Comparison of ENCODE assay signal across 34 cellular contexts in genomic region chr1:55382699-55383377, GRCh38.
DNase-seq lines count a peak whose midpoint lies in the region; ATAC-seq, FAIRE-seq and TF ChIP-seq lines count a peak whose summit lies in the region.
"Had no signal": no experiment of that assay in that cellular context is flagged by ENCODE, and none has a peak within 500 bp of the region (broad histone marks: within the 10 kb centered on the region; RNA-seq: fewer than 3 reads in every experiment).

No MANE protein-coding gene starts in this region.

- intact Hi-C loops in left ventricle myocardium superior (cut with micrococcal nuclease) = no loop called here
- intact Hi-C loops in left ventricle myocardium inferior (cut with micrococcal nuclease) = no loop called here
- intact Hi-C loops in left lung (cut with DNase I) = no loop called here

- H3K9me3 Mint-ChIP-seq in activated T-helper 17 cell treated with anti-CD3 and anti-CD28 coated beads, Interleukin-2, amount 50 U/mL, for 72 hours = no peaks in the 10 kb centered on the region
- H3K9me3 Mint-ChIP-seq: activated CD4-positive, alpha-beta memory T cell treated with anti-CD3 and anti-CD28 coated beads for 36 hours had no signal

- H3K27ac ChIP-seq in left ventricle myocardium inferior (replicated peaks) (no peak overlapping the region), left lung (no peak overlapping the region), mesendoderm (ENCODE audit: low read depth, low read length) (no peak overlapping the region)
- H3K27ac ChIP-seq: adrenal gland, brain microvascular endothelial cell, heart right ventricle, KMS-11, ovary, suprapubic skin, vagina had no signal

- no peak overlapping the region for H2BK5ac ChIP-seq in mesendoderm (ENCODE audit: low read length)

- ATAC-seq in left ventricle myocardium superior = peak; percentile 49
- ATAC-seq in activated T-helper 17 cell treated with anti-CD3 and anti-CD28 coated beads, Interleukin-2, amount 50 U/mL, for 72 hours (replicated peaks) = no peak
- peak; percentile 60 for ATAC-seq in left lung
- ATAC-seq in GM21825 (IDR thresholded peaks at IDR 0.05; ENCODE audit: unreplicated experiment) = no peak
- ATAC-seq: PC-3, SK-N-SH treated with all-trans-retinoic acid at 6 μM for 48 hours had no signal

- H3K4me3 ChIP-seq in left ventricle myocardium inferior (no peak overlapping the region), left lung (no peak overlapping the region), mesendoderm (ENCODE audit: low read length) (no peak overlapping the region)
- H3K4me3 ChIP-seq: adrenal gland, heart right ventricle, MG63, ovary, suprapubic skin, vagina had no signal

- no peak for DNase-seq in left ventricle myocardium superior
- DNase-seq in left ventricle myocardium inferior = no peak
- DNase-seq in left lung = no peak
- DNase-seq in urothelium cell line (ENCODE audit: low spot score) = no peak
- DNase-seq in mesendoderm = no peak
- no peak for DNase-seq in NAMALWA (ENCODE audit: low spot score)
- DNase-seq: activated CD4-positive, alpha-beta memory T cell treated with anti-CD3 and anti-CD28 coated beads for 36 hours; activated naive CD4-positive, alpha-beta T cell treated with anti-CD3 and anti-CD28 coated beads, Interleukin-2, amount 10 ng/mL, durations not matched to agents 7 days and 5 days; adrenal gland; brain microvascular endothelial cell; CD4-positive, alpha-beta memory T cell; EL; heart right ventricle; kidney glomerular epithelial cell; mammary epithelial cell; MG63; NCI-H1436; NCI-H446; NK-92 treated with Interleukin-12 subunit alpha and Interleukin-12 subunit beta, amount 100 ng/mL, for 24 hours; PC-3; stimulated activated CD4-positive, alpha-beta T cell treated with anti-CD3 and anti-CD28 coated beads, Interleukin-1b, Interleukin-23, amount 100 ng/mL, for 48 hours; stimulated activated naive CD4-positive, alpha-beta T cell treated with Interleukin-2 at 50 U/mL for 16 hours; T-helper 2 cell had no signal

- H3K4ac ChIP-seq in mesendoderm (ENCODE audit: low read depth, low read length) = no peak overlapping the region

- H3K23ac ChIP-seq in mesendoderm (ENCODE audit: low read length) = no peak overlapping the region

- H3K9ac ChIP-seq in mesendoderm (ENCODE audit: low read length) = no peak overlapping the region
- H3K9ac ChIP-seq: KMS-11 had no signal

- FAIRE-seq in urothelium cell line (lab: Jason Lieb, UNC) = peak; percentile 77
- FAIRE-seq: frontal cortex, GM19239, H54 had no signal

- H3K4me1 ChIP-seq in left ventricle myocardium inferior (peaks cover 9% of the 10 kb centered on the region), left lung (no peaks in the 10 kb centered on the region), mesendoderm (ENCODE audit: control insufficient read depth, low read depth, low read length) (no peaks in the 10 kb centered on the region)
- H3K4me1 ChIP-seq: adrenal gland, heart right ventricle, suprapubic skin, vagina had no signal

- TF ChIP-seq CTCF in left ventricle myocardium inferior (IDR thresholded peaks at IDR 0.05; ENCODE audit: borderline replicate concordance) (no peak), left lung (IDR thresholded peaks at IDR 0.05) (no peak)

- peaks cover 12% of the 10 kb centered on the region for H3K4me1 Mint-ChIP-seq in activated T-helper 17 cell treated with anti-CD3 and anti-CD28 coated beads, Interleukin-2, amount 50 U/mL, for 72 hours
- H3K4me1 Mint-ChIP-seq: B cell had no signal

- H3K79me2 ChIP-seq in mesendoderm (ENCODE audit: control insufficient read depth, insufficient read depth, low read length) = no peaks in the 10 kb centered on the region

- no peaks in the 10 kb centered on the region for H3K27me3 Mint-ChIP-seq in activated T-helper 17 cell treated with anti-CD3 and anti-CD28 coated beads, Interleukin-2, amount 50 U/mL, for 72 hours
- H3K27me3 Mint-ChIP-seq: activated CD4-positive, alpha-beta memory T cell treated with anti-CD3 and anti-CD28 coated beads for 36 hours; activated naive CD4-positive, alpha-beta T cell treated with anti-CD3 and anti-CD28 coated beads, Interleukin-2, amount 10 ng/mL, durations not matched to agents 7 days and 5 days had no signal

- H3K56ac ChIP-seq in mesendoderm (ENCODE audit: low read length) = no peak overlapping the region

- no peak overlapping the region for H2AK5ac ChIP-seq in mesendoderm (ENCODE audit: low read length)

- H3K4me3 Mint-ChIP-seq in activated T-helper 17 cell treated with anti-CD3 and anti-CD28 coated beads, Interleukin-2, amount 50 U/mL, for 72 hours = no peak overlapping the region
- H3K4me3 Mint-ChIP-seq: activated CD4-positive, alpha-beta memory T cell treated with anti-CD3 and anti-CD28 coated beads for 36 hours; activated naive CD4-positive, alpha-beta T cell treated with anti-CD3 and anti-CD28 coated beads, Interleukin-2, amount 10 ng/mL, durations not matched to agents 7 days and 5 days; B cell; CD4-positive, alpha-beta memory T cell had no signal

- no peak overlapping the region for H2BK120ac ChIP-seq in mesendoderm (ENCODE audit: low read depth, low read length)

- no peaks in the 10 kb centered on the region for H3K36me3 Mint-ChIP-seq in activated T-helper 17 cell treated with anti-CD3 and anti-CD28 coated beads, Interleukin-2, amount 50 U/mL, for 72 hours (ENCODE audit: low read depth)
- H3K36me3 Mint-ChIP-seq: activated CD4-positive, alpha-beta memory T cell treated with anti-CD3 and anti-CD28 coated beads for 36 hours; activated naive CD4-positive, alpha-beta T cell treated with anti-CD3 and anti-CD28 coated beads, Interleukin-2, amount 10 ng/mL, durations not matched to agents 7 days and 5 days; CD4-positive, alpha-beta memory T cell had no signal

- no CpG with 5 or more reads among the region's 14 CpGs for WGBS in mesendoderm (ENCODE audit: extremely low coverage, insufficient coverage, low lambda C conversion rate)

- H3K27me3 ChIP-seq in left ventricle myocardium inferior (ENCODE audit: low read depth) (no peaks in the 10 kb centered on the region), left lung (no peaks in the 10 kb centered on the region), mesendoderm (ENCODE audit: insufficient read depth, low read length, poor library complexity) (no peaks in the 10 kb centered on the region)
- H3K27me3 ChIP-seq: adrenal gland, brain microvascular endothelial cell, heart right ventricle, MG63, ovary, suprapubic skin, vagina had no signal

- peak overlapping the region; percentile 14 for H3K27ac Mint-ChIP-seq in activated T-helper 17 cell treated with anti-CD3 and anti-CD28 coated beads, Interleukin-2, amount 50 U/mL, for 72 hours
- H3K27ac Mint-ChIP-seq: activated CD4-positive, alpha-beta memory T cell treated with anti-CD3 and anti-CD28 coated beads for 36 hours; activated naive CD4-positive, alpha-beta T cell treated with anti-CD3 and anti-CD28 coated beads, Interleukin-2, amount 10 ng/mL, durations not matched to agents 7 days and 5 days; B cell had no signal

- H3K9me3 ChIP-seq in left ventricle myocardium inferior (replicated peaks) (no peaks in the 10 kb centered on the region), left lung (no peaks in the 10 kb centered on the region)
- H3K9me3 ChIP-seq: adrenal gland, ovary, suprapubic skin, vagina had no signal

- H3K18ac ChIP-seq in mesendoderm (ENCODE audit: low read length) = no peak overlapping the region

- H4K5ac ChIP-seq in mesendoderm (ENCODE audit: low read length) = no peak overlapping the region

- H2BK15ac ChIP-seq in mesendoderm (replicated peaks; ENCODE audit: low read depth) = no peak overlapping the region

- no peaks in the 10 kb centered on the region for H3K36me3 ChIP-seq in left ventricle myocardium inferior
- H3K36me3 ChIP-seq in left lung = no peaks in the 10 kb centered on the region
- no peaks in the 10 kb centered on the region for H3K36me3 ChIP-seq in mesendoderm (ENCODE audit: control insufficient read depth, insufficient read depth, low read length)
- H3K36me3 ChIP-seq: adrenal gland, brain microvascular endothelial cell, heart right ventricle, MG63, ovary, suprapubic skin, vagina had no signal

- no peak overlapping the region for H3K4me2 ChIP-seq in mesendoderm (ENCODE audit: low read length)
- H3K4me2 ChIP-seq: KMS-11 had no signal

- H3K79me1 ChIP-seq in mesendoderm (ENCODE audit: low read length) = no peaks in the 10 kb centered on the region

- no peak overlapping the region for H4K8ac ChIP-seq in mesendoderm (ENCODE audit: low read depth, low read length)

Comparison
In these comparisons a context has a peak if more than half of its experiments do, and no peak if none do; other contexts are left out.
1. ATAC-seq: peak in left ventricle myocardium superior (single experiment) and left lung (single experiment); none in activated T-helper 17 cell treated with anti-CD3 and anti-CD28 coated beads, Interleukin-2, amount 50 U/mL, for 72 hours (single experiment) and GM21825 (single experiment).